Comparison of ENCODE assay signal across 8 cellular contexts in the genomic region with DNA sequence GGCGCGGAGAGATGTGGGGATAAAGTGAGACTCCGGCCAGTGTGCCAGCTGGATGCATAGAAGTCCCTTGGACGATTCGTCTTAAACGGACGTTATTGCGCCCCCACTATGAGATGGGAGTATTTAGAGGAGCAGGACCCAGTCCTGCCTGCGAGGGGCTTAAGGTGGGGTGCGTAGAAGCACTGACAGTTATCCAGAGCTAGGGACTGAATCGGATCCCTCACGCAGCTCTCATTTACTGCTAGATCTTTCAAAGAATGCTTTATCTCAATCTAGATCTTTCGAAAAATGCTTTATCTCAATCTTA. TPM values are rescaled to one million over a fixed set of nuclear protein-coding genes. Genes with fewer than 3 reads are reported as not detected.
DNase-seq lines count a peak whose midpoint lies in the region; ATAC-seq, FAIRE-seq and TF ChIP-seq lines count a peak whose summit lies in the region.

No MANE protein-coding gene starts in this region.

- FAIRE-seq in GM19239 (lab: Jason Lieb, UNC): no peak

- H3K4me3 ChIP-seq in duodenal mucosa (ENCODE audit: low read depth in 1 of 2, low read length in 2 of 2): peak overlapping the region; percentile 80 to 86

- DNase-seq in activated CD4-positive, alpha-beta T cell treated with anti-CD3 and anti-CD28 coated beads, Interleukin-2, amount 10 ng/mL, durations not matched to agents 24 days and 14 days: no peak
- DNase-seq in activated CD4-positive, alpha-beta T cell treated with anti-CD3 and anti-CD28 coated beads, Interleukin-2, amount 50 U/mL, for 1 hour: no peak
- DNase-seq in GM19239 (ENCODE audit: insufficient read length, low spot score) (no peak), NCI-H524 treated with DMSO at 0.1 percent for 48 hours (lab: John Stamatoyannopoulos, UW) (no peak)
- DNase-seq in activated CD4-positive, alpha-beta T cell treated with anti-CD3 and anti-CD28 coated beads, Interleukin-2, amount 50 U/mL, for 4 hours: no peak

- intact Hi-C loops in activated CD4-positive, alpha-beta T cell treated with anti-CD3 and anti-CD28 coated beads, Interleukin-2, amount 10 ng/mL, durations not matched to agents 24 days and 14 days (cut with micrococcal nuclease): loop anchor here (1.0 to 5.0 kb wide), 6 partner anchors 11 to 193 kb away; no protein-coding TSS in a partner anchor

- peaks cover 6 to 15% of the 10 kb centered on the region in 2 donors for H3K27me3 ChIP-seq in duodenal mucosa (ENCODE audit: control insufficient read depth in 1 of 2, insufficient read depth in 2 of 2, low read length in 2 of 2)

- H3K9me3 ChIP-seq in duodenal mucosa (ENCODE audit: control insufficient read depth in 1 of 2, low read length in 2 of 2): no peaks in the 10 kb centered on the region

- peak overlapping the region; percentile 50 to 55 for H3K9ac ChIP-seq in duodenal mucosa (ENCODE audit: low read depth in 1 of 2, low read length in 2 of 2)

- H3K27ac Mint-ChIP-seq in activated CD4-positive, alpha-beta T cell treated with anti-CD3 and anti-CD28 coated beads, Interleukin-2, amount 10 ng/mL, durations not matched to agents 24 days and 14 days: peak overlapping the region; percentile 89
- peak overlapping the region in 1 of 3 experiments; percentile 33 for H3K27ac Mint-ChIP-seq in nephron

- peaks cover 31% of the 10 kb centered on the region for H3K36me3 Mint-ChIP-seq in activated CD4-positive, alpha-beta T cell treated with anti-CD3 and anti-CD28 coated beads, Interleukin-2, amount 10 ng/mL, durations not matched to agents 24 days and 14 days (ENCODE audit: low read depth)
- H3K36me3 Mint-ChIP-seq in nephron (ENCODE audit: low read depth): no peaks in the 10 kb centered on the region

- H3K4me1 Mint-ChIP-seq in activated CD4-positive, alpha-beta T cell treated with anti-CD3 and anti-CD28 coated beads, Interleukin-2, amount 10 ng/mL, durations not matched to agents 24 days and 14 days: peaks cover 64% of the 10 kb centered on the region
- H3K4me1 Mint-ChIP-seq in nephron: peaks cover 24% of the 10 kb centered on the region

- ATAC-seq in HG03571 (IDR thresholded peaks at IDR 0.05; ENCODE audit: unreplicated experiment): peak; percentile 13

- TF ChIP-seq CTCF in nephron (IDR thresholded peaks at IDR 0.05; ENCODE audit: unreplicated experiment in 3 of 3): no peak

- H3K27ac ChIP-seq in duodenal mucosa (ENCODE audit: low read depth, low read length): no peak overlapping the region

- H3K9me3 Mint-ChIP-seq in activated CD4-positive, alpha-beta T cell treated with anti-CD3 and anti-CD28 coated beads, Interleukin-2, amount 10 ng/mL, durations not matched to agents 24 days and 14 days: no peaks in the 10 kb centered on the region
- no peaks in the 10 kb centered on the region for H3K9me3 Mint-ChIP-seq in nephron

- peak overlapping the region; percentile 87 for H3K4me3 Mint-ChIP-seq in activated CD4-positive, alpha-beta T cell treated with anti-CD3 and anti-CD28 coated beads, Interleukin-2, amount 10 ng/mL, durations not matched to agents 24 days and 14 days
- H3K4me3 Mint-ChIP-seq in nephron: peak overlapping the region; percentile 74 to 87 (median 77)

- peaks cover 28 to 29% of the 10 kb centered on the region in 2 donors for H3K4me1 ChIP-seq in duodenal mucosa (ENCODE audit: control insufficient read depth in 1 of 2, insufficient read depth in 2 of 2, low read length in 2 of 2)

- H3K36me3 ChIP-seq in duodenal mucosa (ENCODE audit: control insufficient read depth in 1 of 2, insufficient read depth in 2 of 2, low read length in 2 of 2): no peaks in the 10 kb centered on the region

- peaks cover 16% of the 10 kb centered on the region for H3K27me3 Mint-ChIP-seq in activated CD4-positive, alpha-beta T cell treated with anti-CD3 and anti-CD28 coated beads, Interleukin-2, amount 10 ng/mL, durations not matched to agents 24 days and 14 days
- H3K27me3 Mint-ChIP-seq in nephron (ENCODE audit: low read depth): peaks cover 88% of the 10 kb centered on the region

RNA-seq across cellular contexts. Expression of a gene that starts 0.6 kb away (rescaled TPM):
- 14.8 and 15.2 TPM in 2 replicates for total RNA-seq in activated CD4-positive, alpha-beta T cell treated with anti-CD3 and anti-CD28 coated beads, Interleukin-2, amount 10 ng/mL, durations not matched to agents 24 days and 14 days
